ENCODE assay signal across 7 cellular contexts in genomic region chr6:42043787-42044475, GRCh38. TPM values are rescaled to one million over a fixed set of nuclear protein-coding genes. Genes with fewer than 3 reads are reported as not detected.
A peak's percentile ranks its signal among the peaks of the same experiment; 100 is the strongest.
DNase-seq lines count a peak whose midpoint lies in the region; ATAC-seq and TF ChIP-seq lines count a peak whose summit lies in the region.

No MANE protein-coding gene starts in this region.

- 42% methylated on average over 21 of the region's 21 CpGs for WGBS in liver

- H3K4me1 Mint-ChIP-seq in activated CD4-positive, alpha-beta T cell treated with anti-CD3 and anti-CD28 coated beads, Interleukin-2, amount 10 ng/mL, durations not matched to agents 24 days and 14 days, result peaks cover 84% of the 10 kb centered on the region
- peaks cover 67% of the 10 kb centered on the region for H3K4me1 Mint-ChIP-seq in chondrocyte (ENCODE audit: low read depth)

- DNase-seq in GM13977 (ENCODE audit: low spot score) (peak; percentile 84), NCI-H69 (lab: John Stamatoyannopoulos, UW) (peak; percentile 85), chondrocyte (ENCODE audit: low spot score) (peak; percentile 59)
- peak; percentile 98 for DNase-seq in activated CD4-positive, alpha-beta T cell treated with anti-CD3 and anti-CD28 coated beads, Interleukin-2, amount 10 ng/mL, durations not matched to agents 24 days and 14 days
- DNase-seq in stimulated activated CD4-positive, alpha-beta T cell treated with anti-CD3 and anti-CD28 coated beads, Interleukin-4, amount 100 ng/mL, for 4 hours, result peak; percentile 87 to 93

- peak overlapping the region; percentile 73 for H3K4me3 Mint-ChIP-seq in activated CD4-positive, alpha-beta T cell treated with anti-CD3 and anti-CD28 coated beads, Interleukin-2, amount 10 ng/mL, durations not matched to agents 24 days and 14 days
- H3K4me3 Mint-ChIP-seq in chondrocyte (ENCODE audit: unreplicated experiment), result no peak overlapping the region

- H3K4me3 ChIP-seq in liver (ENCODE audit: low read depth in 1 of 3, low read length in 3 of 3), result no peak overlapping the region

- peaks cover 15% of the 10 kb centered on the region for H3K36me3 Mint-ChIP-seq in activated CD4-positive, alpha-beta T cell treated with anti-CD3 and anti-CD28 coated beads, Interleukin-2, amount 10 ng/mL, durations not matched to agents 24 days and 14 days (ENCODE audit: low read depth)
- no peaks in the 10 kb centered on the region for H3K36me3 Mint-ChIP-seq in chondrocyte (ENCODE audit: low read depth)

- no peak overlapping the region for H3K9ac ChIP-seq in liver (ENCODE audit: low read depth in 1 of 2, low read length in 2 of 2)

- intact Hi-C loops in activated CD4-positive, alpha-beta T cell treated with anti-CD3 and anti-CD28 coated beads, Interleukin-2, amount 10 ng/mL, durations not matched to agents 24 days and 14 days (cut with micrococcal nuclease), result loop anchor here (1.0 to 5.0 kb wide), 8 partner anchors 37 to 264 kb away; partner anchors contain the start of genes BYSL, MED20, PRICKLE4 and TOMM6

- peak; percentile 97 to 98 for TF ChIP-seq RAD21 in liver (IDR thresholded peaks at IDR 0.05)

- peak; percentile 91 for TF ChIP-seq CTCF in GM13977 (IDR thresholded peaks at IDR 0.05; ENCODE audit: extremely low read depth, insufficient read depth, missing control alignments)
- TF ChIP-seq CTCF in chondrocyte (IDR thresholded peaks at IDR 0.05), result peak; percentile 99
- peak; percentile 99 for TF ChIP-seq CTCF in liver (IDR thresholded peaks at IDR 0.05; ENCODE audit: low read depth, low read length, missing input control)

- no peaks in the 10 kb centered on the region for H3K9me3 ChIP-seq in liver (ENCODE audit: control insufficient read depth in 4 of 4, low read length in 3 of 4)

- peak overlapping the region; percentile 74 for H3K27ac Mint-ChIP-seq in activated CD4-positive, alpha-beta T cell treated with anti-CD3 and anti-CD28 coated beads, Interleukin-2, amount 10 ng/mL, durations not matched to agents 24 days and 14 days
- H3K27ac Mint-ChIP-seq in chondrocyte (ENCODE audit: unreplicated experiment), result peak overlapping the region; percentile 98

- H3K36me3 ChIP-seq in liver (ENCODE audit: control insufficient read depth in 4 of 4, insufficient read depth in 3 of 4, low read depth in 1 of 4, low read length in 3 of 4), result no peaks in the 10 kb centered on the region

- H3K4me1 ChIP-seq in liver (ENCODE audit: control insufficient read depth in 4 of 4, insufficient read depth in 4 of 4, low read length in 3 of 4), result peaks cover 0 to 37% (median 24%) of the 10 kb centered on the region in 4 donors

- in situ Hi-C loops in GM13977 (cut with MboI; ENCODE audit: low pct_unique_long_range_greater_than_20kb, low sequenced_read_pairs, unreplicated experiment), result loop anchor here (10.0 kb wide), 3 partner anchors 119 to 259 kb away; partner anchors contain the start of genes BYSL, MED20, PRICKLE4 and TOMM6

- H3K27ac ChIP-seq in liver (ENCODE audit: low read depth in 1 of 2, low read length in 2 of 2), result no peak overlapping the region

- H3K27me3 ChIP-seq in liver (ENCODE audit: control insufficient read depth in 4 of 4, insufficient read depth in 4 of 4, low read length in 3 of 4), result no peaks in the 10 kb centered on the region

- no peaks in the 10 kb centered on the region for H3K27me3 Mint-ChIP-seq in activated CD4-positive, alpha-beta T cell treated with anti-CD3 and anti-CD28 coated beads, Interleukin-2, amount 10 ng/mL, durations not matched to agents 24 days and 14 days
- H3K27me3 Mint-ChIP-seq in chondrocyte (ENCODE audit: low read depth), result no peaks in the 10 kb centered on the region

- no peaks in the 10 kb centered on the region for H3K9me3 Mint-ChIP-seq in activated CD4-positive, alpha-beta T cell treated with anti-CD3 and anti-CD28 coated beads, Interleukin-2, amount 10 ng/mL, durations not matched to agents 24 days and 14 days
- H3K9me3 Mint-ChIP-seq in chondrocyte (ENCODE audit: low read depth), result no peaks in the 10 kb centered on the region

- ATAC-seq in HG03439 (IDR thresholded peaks at IDR 0.05; ENCODE audit: unreplicated experiment), result peak; percentile 49

TF ChIP-seq in liver, 16 proteins besides CTCF, POLR2A, EP300 and RAD21:
- no peak for TF ChIP-seq RXRA (IDR thresholded peaks at IDR 0.05)
- TF ChIP-seq, protein P1, sequence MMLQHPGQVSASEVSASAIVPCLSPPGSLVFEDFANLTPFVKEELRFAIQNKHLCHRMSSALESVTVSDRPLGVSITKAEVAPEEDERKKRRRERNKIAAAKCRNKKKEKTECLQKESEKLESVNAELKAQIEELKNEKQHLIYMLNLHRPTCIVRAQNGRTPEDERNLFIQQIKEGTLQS (IDR thresholded peaks at IDR 0.05), result no peak

RNA-seq across cellular contexts. Expression of gene TAF8, which starts 6.4 kb away (rescaled TPM):
- total RNA-seq in activated CD4-positive, alpha-beta T cell treated with anti-CD3 and anti-CD28 coated beads, Interleukin-2, amount 10 ng/mL, durations not matched to agents 24 days and 14 days, result 38.1 and 38.7 TPM in 2 replicates
- 17.0 to 20.4 TPM (median 17.2 TPM) in 3 replicates for total RNA-seq in chondrocyte
- total RNA-seq in liver, result 10 to 100 TPM in 1 of 2 donors, 1 to 10 TPM in 1; 9.0 to 11.3 TPM
- polyA plus RNA-seq in liver, result 1 to 10 TPM; 3.9 to 5.9 TPM
